ENCODE assay signal across 10 cellular contexts in genomic region chr12:24795699-24796385, GRCh38.
DNase-seq lines count a peak whose midpoint lies in the region; ATAC-seq lines count a peak whose summit lies in the region.
"Had no signal": no experiment of that assay in that cellular context is flagged by ENCODE, and none has a peak within 500 bp of the region (broad histone marks: within the 10 kb centered on the region; RNA-seq: fewer than 3 reads in every experiment).

No MANE protein-coding gene starts in this region.

- peak overlapping the region; percentile 83 for H3K27ac Mint-ChIP-seq in activated CD8-positive, alpha-beta T cell treated with anti-CD3 and anti-CD28 coated beads, Interleukin-2, amount 10 ng/mL, durations not matched to agents 7 days and 5 days
- H3K27ac Mint-ChIP-seq in naive thymus-derived CD4-positive, alpha-beta T cell, result peak overlapping the region; percentile 26 to 94 (median 78)
- H3K27ac Mint-ChIP-seq: neural progenitor cell, type B pancreatic cell had no signal

- ATAC-seq in HG02884 (IDR thresholded peaks at IDR 0.05; ENCODE audit: unreplicated experiment), result peak; percentile 60
- peak; percentile 81 for ATAC-seq in activated CD8-positive, alpha-beta T cell treated with anti-CD3 and anti-CD28 coated beads, Interleukin-2, amount 10 ng/mL, durations not matched to agents 7 days and 5 days
- peak; percentile 26 for ATAC-seq in naive thymus-derived CD4-positive, alpha-beta T cell

- CTCF ChIA-PET in activated CD8-positive, alpha-beta T cell treated with anti-CD3 and anti-CD28 coated beads, Interleukin-2, amount 10 ng/mL, durations not matched to agents 7 days and 5 days (lab: Charles Lee), result interaction anchor here (0.6 to 1.9 kb wide), 5 partner anchors 9 to 949 kb away, joined by 3 to 5 read pairs (median 3); no protein-coding TSS in a partner anchor
- CTCF ChIA-PET in naive thymus-derived CD4-positive, alpha-beta T cell (lab: Charles Lee), result no interaction called here

- no peaks in the 10 kb centered on the region for H3K36me3 Mint-ChIP-seq in activated CD8-positive, alpha-beta T cell treated with anti-CD3 and anti-CD28 coated beads, Interleukin-2, amount 10 ng/mL, durations not matched to agents 7 days and 5 days (ENCODE audit: low read depth)
- peaks cover 0 to 10% (median 0%) of the 10 kb centered on the region in 5 donors for H3K36me3 Mint-ChIP-seq in naive thymus-derived CD4-positive, alpha-beta T cell
- H3K36me3 Mint-ChIP-seq: neural progenitor cell had no signal

- H3K27ac ChIP-seq in naive thymus-derived CD4-positive, alpha-beta T cell (ENCODE audit: low read depth, low read length), result no peak overlapping the region
- H3K27ac ChIP-seq: neural progenitor cell had no signal

- peaks cover 30% of the 10 kb centered on the region for H3K4me1 Mint-ChIP-seq in activated CD8-positive, alpha-beta T cell treated with anti-CD3 and anti-CD28 coated beads, Interleukin-2, amount 10 ng/mL, durations not matched to agents 7 days and 5 days (ENCODE audit: low read depth)
- peaks cover 3 to 46% (median 24%) of the 10 kb centered on the region in 7 donors for H3K4me1 Mint-ChIP-seq in naive thymus-derived CD4-positive, alpha-beta T cell
- H3K4me1 Mint-ChIP-seq: neural progenitor cell had no signal

- POLR2A ChIA-PET in activated CD8-positive, alpha-beta T cell treated with anti-CD3 and anti-CD28 coated beads, Interleukin-2, amount 10 ng/mL, durations not matched to agents 7 days and 5 days (lab: Charles Lee), result interaction anchor here (0.6 kb wide), 1 partner anchor 22 kb away, joined by 3 read pairs; no protein-coding TSS in a partner anchor
- POLR2A ChIA-PET in naive thymus-derived CD4-positive, alpha-beta T cell (lab: Charles Lee), result no interaction called here

- H3K4me3 Mint-ChIP-seq in activated CD8-positive, alpha-beta T cell treated with anti-CD3 and anti-CD28 coated beads, Interleukin-2, amount 10 ng/mL, durations not matched to agents 7 days and 5 days, result peak overlapping the region; percentile 75
- H3K4me3 Mint-ChIP-seq in naive thymus-derived CD4-positive, alpha-beta T cell, result peak overlapping the region; percentile 72 to 94 (median 85)
- H3K4me3 Mint-ChIP-seq: neural progenitor cell, type B pancreatic cell had no signal

- H3K4me1 ChIP-seq in naive thymus-derived CD4-positive, alpha-beta T cell (ENCODE audit: control insufficient read depth in 2 of 2, insufficient read depth in 2 of 2, low read length in 2 of 2), result peaks cover 0 to 3% of the 10 kb centered on the region in 2 donors
- H3K4me1 ChIP-seq: neural progenitor cell had no signal

- DNase-seq in activated CD8-positive, alpha-beta T cell treated with anti-CD3 and anti-CD28 coated beads, Interleukin-2, amount 10 ng/mL, durations not matched to agents 7 days and 5 days, result no peak
- DNase-seq in naive thymus-derived CD4-positive, alpha-beta T cell, result peak in 2 of 9 donors; percentile 11 to 31
- DNase-seq in GF-D8 (lab: John Stamatoyannopoulos, UW) (no peak), SW 1271 (lab: John Stamatoyannopoulos, UW) (no peak), HCEC 1CT (no peak), NCI-H526 treated with DMSO at 0.1 percent for 48 hours (lab: John Stamatoyannopoulos, UW) (no peak)

- H3K27me3 ChIP-seq in naive thymus-derived CD4-positive, alpha-beta T cell (ENCODE audit: control insufficient read depth in 2 of 2, insufficient read depth in 2 of 2, low read length in 2 of 2), result no peaks in the 10 kb centered on the region
- H3K27me3 ChIP-seq: neural progenitor cell had no signal

- H3K9me3 ChIP-seq in naive thymus-derived CD4-positive, alpha-beta T cell (ENCODE audit: control insufficient read depth in 2 of 3, low read length in 3 of 3), result no peaks in the 10 kb centered on the region

- H3K27me3 Mint-ChIP-seq in activated CD8-positive, alpha-beta T cell treated with anti-CD3 and anti-CD28 coated beads, Interleukin-2, amount 10 ng/mL, durations not matched to agents 7 days and 5 days (ENCODE audit: low read depth), result no peaks in the 10 kb centered on the region
- H3K27me3 Mint-ChIP-seq in naive thymus-derived CD4-positive, alpha-beta T cell, result peaks cover 0 to 3% (median 0%) of the 10 kb centered on the region in 5 donors

- H3K4me3 ChIP-seq in GM08714 (ENCODE audit: low read length), result peak overlapping the region; percentile 55; the same call in 1 of the 2 replicates
- peak overlapping the region; percentile 51 for H3K4me3 ChIP-seq in naive thymus-derived CD4-positive, alpha-beta T cell (ENCODE audit: low read length)
- H3K4me3 ChIP-seq: neural progenitor cell had no signal

- no peaks in the 10 kb centered on the region for H3K36me3 ChIP-seq in naive thymus-derived CD4-positive, alpha-beta T cell (ENCODE audit: control insufficient read depth in 2 of 3, insufficient read depth in 3 of 3, low read length in 3 of 3)
- H3K36me3 ChIP-seq: neural progenitor cell had no signal

- intact Hi-C loops in naive thymus-derived CD4-positive, alpha-beta T cell (cut with micrococcal nuclease), result loop anchor here (2.0 to 5.0 kb wide), 2 partner anchors 19 to 41 kb away; no protein-coding TSS in a partner anchor

- H3K9me3 Mint-ChIP-seq in activated CD8-positive, alpha-beta T cell treated with anti-CD3 and anti-CD28 coated beads, Interleukin-2, amount 10 ng/mL, durations not matched to agents 7 days and 5 days (ENCODE audit: insufficient read depth), result no peaks in the 10 kb centered on the region
- H3K9me3 Mint-ChIP-seq in naive thymus-derived CD4-positive, alpha-beta T cell, result peaks cover 0 to 8% (median 0%) of the 10 kb centered on the region in 11 donors
- H3K9me3 Mint-ChIP-seq: type B pancreatic cell had no signal

Comparison
In these comparisons a context has a peak if more than half of its experiments do, and no peak if none do; other contexts are left out.
1. ATAC-seq: peak in every context shown above with its lines; median percentile 81 in activated CD8-positive, alpha-beta T cell treated with anti-CD3 and anti-CD28 coated beads, Interleukin-2, amount 10 ng/mL, durations not matched to agents 7 days and 5 days; 60 in HG02884; 26 in naive thymus-derived CD4-positive, alpha-beta T cell.